In genomic region chr19:6744381-6745288, GRCh38 we compare ENCODE assay signal across 1 cellular context.
TF ChIP-seq lines count a peak whose summit lies in the region.

No MANE protein-coding gene starts in this region.

TF ChIP-seq in SK-N-SH, 30 proteins besides CTCF, POLR2A, EP300 and RAD21 (continued from another document):
- TF ChIP-seq MAX (IDR thresholded peaks at IDR 0.05; ENCODE audit: low read depth) (0 out of 2 replicates have a peak, but pooled peaks have one; percentile 22), SIN3A (IDR thresholded peaks at IDR 0.05; ENCODE audit: borderline replicate concordance, low read depth, low read length) (no peak), JUND (IDR thresholded peaks at IDR 0.05) (peak; percentile 38; the same call in 1 of the 2 replicates), ZBTB33 (IDR thresholded peaks at IDR 0.05; ENCODE audit: borderline replicate concordance, low read depth) (no peak), SMC3 (IDR thresholded peaks at IDR 0.05; ENCODE audit: low read depth, low read length) (no peak), FOXM1 (IDR thresholded peaks at IDR 0.05; ENCODE audit: low read depth) (no peak), TEAD4 (IDR thresholded peaks at IDR 0.05; ENCODE audit: borderline replicate concordance, insufficient read depth) (peak; percentile 71), TCF12 (IDR thresholded peaks at IDR 0.05) (peak; percentile 27; the same call in 1 of the 2 replicates)
